In genomic region chr10:117543245-117543998, GRCh38 we compare ENCODE assay signal across 9 cellular contexts. TPM values are rescaled to one million over a fixed set of nuclear protein-coding genes. Genes with fewer than 3 reads are reported as not detected.
A peak's percentile ranks its signal among the peaks of the same experiment; 100 is the strongest.
DNase-seq lines count a peak whose midpoint lies in the region; ATAC-seq, FAIRE-seq and TF ChIP-seq lines count a peak whose summit lies in the region.
"Had no signal": no experiment of that assay in that cellular context is flagged by ENCODE, and none has a peak within 500 bp of the region (broad histone marks: within the 10 kb centered on the region; RNA-seq: fewer than 3 reads in every experiment).

No MANE protein-coding gene starts in this region.

- TF ChIP-seq CTCF in ascending aorta (IDR thresholded peaks at IDR 0.05) (no peak), kidney (IDR thresholded peaks at IDR 0.05; ENCODE audit: borderline replicate concordance, extremely low read depth, insufficient read depth) (no peak), tibial artery (IDR thresholded peaks at IDR 0.05) (peak; percentile 18 to 24)

- peaks cover 15% of the 10 kb centered on the region for H3K4me1 Mint-ChIP-seq in activated CD4-positive, alpha-beta T cell treated with anti-CD3 and anti-CD28 coated beads, Interleukin-2, amount 10 ng/mL, durations not matched to agents 24 days and 14 days

- peak; percentile 68 for DNase-seq in activated CD4-positive, alpha-beta T cell treated with anti-CD3 and anti-CD28 coated beads, Interleukin-2, amount 10 ng/mL, durations not matched to agents 24 days and 14 days
- no peak for DNase-seq in activated CD4-positive, alpha-beta T cell treated with anti-CD3 and anti-CD28 coated beads for 4 hours
- DNase-seq in ascending aorta (ENCODE audit: low spot score in 2 of 2) (peak in 1 of 2 donors; percentile 58), kidney (peak; percentile 81), tibial artery (peak in 1 of 2 donors; percentile 82), NCI-H1694 (lab: John Stamatoyannopoulos, UW) (no peak)
- DNase-seq: DND-41 had no signal

- H3K4me1 ChIP-seq in ascending aorta (peaks cover 6 to 22% of the 10 kb centered on the region in 2 donors), kidney (ENCODE audit: control insufficient read depth in 1 of 2, insufficient read depth in 1 of 2, low read depth in 1 of 2, low read length in 2 of 2) (peaks cover 15 to 20% of the 10 kb centered on the region in 2 donors), tibial artery (peaks cover 0 to 51% (median 25%) of the 10 kb centered on the region in 4 donors)

- no peak for ATAC-seq in HG02798 (IDR thresholded peaks at IDR 0.05; ENCODE audit: poor library complexity, unreplicated experiment)
- ATAC-seq in HG03457 (IDR thresholded peaks at IDR 0.05; ENCODE audit: unreplicated experiment) = no peak

- no peaks in the 10 kb centered on the region for H3K36me3 ChIP-seq in ascending aorta
- peaks cover 0 to 6% of the 10 kb centered on the region in 2 donors for H3K36me3 ChIP-seq in kidney (ENCODE audit: control insufficient read depth in 1 of 2, insufficient read depth in 2 of 2, low read length in 2 of 2)
- H3K36me3 ChIP-seq in tibial artery = no peaks in the 10 kb centered on the region

- H3K4me3 ChIP-seq in ascending aorta (peak overlapping the region; percentile 43 to 46), kidney (ENCODE audit: low read length in 2 of 2) (peak overlapping the region; percentile 90 to 97), tibial artery (peak overlapping the region; percentile 68 to 69)

- peaks cover 6% of the 10 kb centered on the region for H3K36me3 Mint-ChIP-seq in activated CD4-positive, alpha-beta T cell treated with anti-CD3 and anti-CD28 coated beads, Interleukin-2, amount 10 ng/mL, durations not matched to agents 24 days and 14 days (ENCODE audit: low read depth)

- intact Hi-C loops in activated CD4-positive, alpha-beta T cell treated with anti-CD3 and anti-CD28 coated beads, Interleukin-2, amount 10 ng/mL, durations not matched to agents 24 days and 14 days (cut with micrococcal nuclease) = no loop called here
- intact Hi-C loops in ascending aorta (cut with DNase I) (loop anchor here (10.0 kb wide), 1 partner anchor 169 kb away; the partner anchor contains the start of gene PDZD8), kidney (cut with DNase I) (no loop called here), tibial artery (cut with DNase I; ENCODE audit: low total_unique reads) (loop anchor here (2.0 to 5.0 kb wide), 2 partner anchors 166 to 503 kb away; partner anchors contain the start of genes PDZD8 and RAB11FIP2)

- H3K9me3 Mint-ChIP-seq in activated CD4-positive, alpha-beta T cell treated with anti-CD3 and anti-CD28 coated beads, Interleukin-2, amount 10 ng/mL, durations not matched to agents 24 days and 14 days = no peaks in the 10 kb centered on the region

- peaks cover 83% of the 10 kb centered on the region for H3K27me3 Mint-ChIP-seq in activated CD4-positive, alpha-beta T cell treated with anti-CD3 and anti-CD28 coated beads, Interleukin-2, amount 10 ng/mL, durations not matched to agents 24 days and 14 days

- peak overlapping the region; percentile 53 for H3K27ac Mint-ChIP-seq in activated CD4-positive, alpha-beta T cell treated with anti-CD3 and anti-CD28 coated beads, Interleukin-2, amount 10 ng/mL, durations not matched to agents 24 days and 14 days

- H3K9ac ChIP-seq in kidney (ENCODE audit: low read length in 2 of 2) = peak overlapping the region; percentile 94

- H3K9me3 ChIP-seq in ascending aorta = no peaks in the 10 kb centered on the region
- H3K9me3 ChIP-seq in kidney (ENCODE audit: control insufficient read depth in 1 of 2, low read length in 2 of 2) = no peaks in the 10 kb centered on the region
- no peaks in the 10 kb centered on the region for H3K9me3 ChIP-seq in tibial artery

- H3K27me3 ChIP-seq in ascending aorta (peaks cover 43% of the 10 kb centered on the region), tibial artery (peaks cover 0 to 59% of the 10 kb centered on the region in 2 donors)

- no peak overlapping the region for H3K27ac ChIP-seq in ascending aorta
- peak overlapping the region; percentile 91 to 97 for H3K27ac ChIP-seq in kidney (ENCODE audit: low read depth in 2 of 2, low read length in 2 of 2)
- peak overlapping the region; percentile 91 to 94 for H3K27ac ChIP-seq in tibial artery

- no peak for FAIRE-seq in kidney (lab: Jason Lieb, UNC)

- H3K4me3 Mint-ChIP-seq in activated CD4-positive, alpha-beta T cell treated with anti-CD3 and anti-CD28 coated beads, Interleukin-2, amount 10 ng/mL, durations not matched to agents 24 days and 14 days = peak overlapping the region; percentile 19

RNA-seq across cellular contexts. Expression of gene EMX2, which starts 0.9 kb away (rescaled TPM):
- total RNA-seq in activated CD4-positive, alpha-beta T cell treated with anti-CD3 and anti-CD28 coated beads, Interleukin-2, amount 10 ng/mL, durations not matched to agents 24 days and 14 days = not detected in 2 replicates
- not detected for total RNA-seq in ascending aorta
- total RNA-seq in kidney = 82.8 TPM
- 44.9 TPM for polyA plus RNA-seq in kidney (ENCODE audit: insufficient read depth, low read depth, low replicate concordance)

Comparison
In these comparisons a context has a peak if more than half of its experiments do, and no peak if none do; other contexts are left out.
1. DNase-seq: peak in activated CD4-positive, alpha-beta T cell treated with anti-CD3 and anti-CD28 coated beads, Interleukin-2, amount 10 ng/mL, durations not matched to agents 24 days and 14 days (single experiment) and kidney (single experiment); none in activated CD4-positive, alpha-beta T cell treated with anti-CD3 and anti-CD28 coated beads for 4 hours (0 of 2) and NCI-H1694 (single experiment).
2. H3K27ac ChIP-seq: peak in kidney (2 of 2) and tibial artery (2 of 2); none in ascending aorta (0 of 2).
3. CTCF ChIP-seq: peak in tibial artery (2 of 2); none in ascending aorta (0 of 3) and kidney (single experiment).
4. RNA of gene EMX2, which starts 0.9 kb away (total RNA-seq): 82.8 TPM in kidney (single experiment); not detected in activated CD4-positive, alpha-beta T cell treated with anti-CD3 and anti-CD28 coated beads, Interleukin-2, amount 10 ng/mL, durations not matched to agents 24 days and 14 days and not detected in ascending aorta (single experiment); every median in the first group is over 10 times any median in the second.
5. intact Hi-C loops: an anchor here in ascending aorta (10.0 kb wide) and tibial artery (2.0 to 5.0 kb wide); none called in activated CD4-positive, alpha-beta T cell treated with anti-CD3 and anti-CD28 coated beads, Interleukin-2, amount 10 ng/mL, durations not matched to agents 24 days and 14 days and kidney.
6. Peak in every context shown above with its lines, with median percentiles within 50 percentile points of each other: H3K4me3 ChIP-seq.